ENCODE assay signal across 8 cellular contexts in the genomic region with DNA sequence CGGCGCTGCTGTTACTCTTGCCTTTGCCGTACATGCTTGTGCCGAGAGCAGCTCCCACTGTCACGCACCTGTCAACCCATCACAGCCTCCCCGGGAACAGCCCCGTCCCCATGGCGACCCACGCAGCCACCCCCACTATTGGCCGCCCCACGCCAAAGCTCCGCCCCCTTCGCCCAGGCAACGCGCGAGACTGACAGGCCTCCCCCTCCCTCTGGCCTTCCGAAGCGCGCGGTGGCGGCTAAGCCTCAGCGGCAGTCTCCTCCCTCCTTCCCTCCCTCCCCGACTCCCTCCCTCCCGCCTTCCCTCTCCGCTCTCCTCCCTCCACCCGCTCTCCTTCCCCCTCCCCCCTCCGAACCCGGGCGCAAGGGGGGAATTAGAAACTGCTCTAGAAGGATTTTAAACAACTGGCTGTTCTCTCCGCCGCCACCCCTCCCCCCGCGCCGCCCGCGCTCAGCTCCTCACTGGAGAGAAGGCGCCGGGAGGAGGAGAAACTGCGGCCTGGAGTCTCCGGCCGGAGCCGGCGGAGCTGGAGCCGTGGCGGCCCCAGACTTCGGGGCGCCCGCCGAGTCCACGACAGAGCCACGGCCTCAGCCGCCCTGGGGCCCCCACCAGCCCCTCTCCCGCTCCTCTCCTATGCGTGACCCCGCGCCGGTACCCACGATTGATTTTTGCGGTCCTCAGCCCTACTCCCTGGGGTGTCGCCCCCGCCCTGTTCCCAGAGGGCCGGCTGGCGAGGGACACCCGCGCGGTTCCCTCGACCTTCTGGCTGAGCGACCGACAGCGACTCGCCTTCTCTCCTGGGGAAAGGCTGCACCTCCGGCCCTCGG. TPM values are rescaled to one million over a fixed set of nuclear protein-coding genes. Genes with fewer than 3 reads are reported as not detected.
DNase-seq lines count a peak whose midpoint lies in the region; ATAC-seq and TF ChIP-seq lines count a peak whose summit lies in the region.

Gene SSBP2 (minus strand): TSS at position 89 of the 827 bp plus-strand sequence. CDS start 55 bp downstream, at position 34.

- peak within 1 kb of the TSS; percentile 88 for H3K27ac Mint-ChIP-seq in T-cell
- peak within 1 kb of the TSS; percentile 92 for H3K27ac Mint-ChIP-seq in type B pancreatic cell

- CTCF ChIA-PET in T-cell (lab: Charles Lee): interaction anchor here in 1 of 2 donors (0.9 to 3.7 kb wide), 3 partner anchors 74 to 413 kb away, joined by 3 to 24 read pairs (median 4); no protein-coding TSS in a partner anchor

- DNase-seq in GM13976 (ENCODE audit: low spot score) (peak; percentile 96), NCI-H1436 (lab: John Stamatoyannopoulos, UW) (peak; percentile 99), T-cell (peak; percentile 97 to 100 (median 99)), adrenal gland (peak; percentile 99 to 100 (median 100)), heart right ventricle (peak; percentile 100), posterior cingulate gyrus (peak; percentile 99 to 100 (median 100)), type B pancreatic cell (ENCODE audit: extremely low spot score, unreplicated experiment) (peak; percentile 99)

- peak within 1 kb of the TSS; percentile 94 to 96 (median 95) for H3K4me3 Mint-ChIP-seq in T-cell
- H3K4me3 Mint-ChIP-seq in type B pancreatic cell: peak within 1 kb of the TSS; percentile 93

- H3K36me3 Mint-ChIP-seq in T-cell (no peaks in the 10 kb centered on the region), type B pancreatic cell (peaks cover 2% of the 10 kb centered on the region)

- ATAC-seq in HG02840 (IDR thresholded peaks at IDR 0.05; ENCODE audit: low FRiP score, unreplicated experiment): peak; percentile 63
- ATAC-seq in T-cell (replicated peaks in 1 of 4): peak; percentile 86 to 91 (median 88)
- ATAC-seq in heart right ventricle: peak; percentile 93 to 98 (median 97)

- H3K36me3 ChIP-seq in adrenal gland (replicated peaks in 1 of 2): no peaks in the 10 kb centered on the region
- H3K36me3 ChIP-seq in heart right ventricle: no peaks in the 10 kb centered on the region

- no peak for TF ChIP-seq CTCF in GM13976 (IDR thresholded peaks at IDR 0.05; ENCODE audit: borderline replicate concordance, control extremely low read depth, extremely low read depth, insufficient read depth, missing control alignments)
- TF ChIP-seq CTCF in adrenal gland (IDR thresholded peaks at IDR 0.05): peak in 3 of 6 experiments; percentile 7 to 32 (median 12)
- peak in 1 of 9 donors; percentile 9 for TF ChIP-seq CTCF in heart right ventricle (IDR thresholded peaks at IDR 0.05)
- TF ChIP-seq CTCF in type B pancreatic cell (conservative IDR thresholded peaks at IDR 0.05): peak; percentile 24

- intact Hi-C loops in adrenal gland (cut with DNase I): loop anchor here (5.0 to 10.0 kb wide), 4 partner anchors 36 to 246 kb away; no protein-coding TSS in a partner anchor
- intact Hi-C loops in heart right ventricle (cut with DNase I): loop anchor here in 8 of 10 donors (1.0 to 10.0 kb wide), 14 partner anchors 36 to 414 kb away; partner anchors contain the start of gene ATG10 (in 5 of the 8)
- intact Hi-C loops in posterior cingulate gyrus (cut with DNase I): loop anchor here (1.0 to 5.0 kb wide), 4 partner anchors 36 to 416 kb away; no protein-coding TSS in a partner anchor

- no peaks in the 10 kb centered on the region for H3K27me3 ChIP-seq in adrenal gland
- H3K27me3 ChIP-seq in heart right ventricle: no peaks in the 10 kb centered on the region

- H3K4me1 ChIP-seq in adrenal gland (replicated peaks in 1 of 2) (peaks cover 11 to 31% of the 10 kb centered on the region in 2 donors), heart right ventricle (peaks cover 0 to 72% (median 45%) of the 10 kb centered on the region in 9 donors)

- peaks cover 31 to 41% (median 36%) of the 10 kb centered on the region in 3 donors for H3K4me1 Mint-ChIP-seq in T-cell
- H3K4me1 Mint-ChIP-seq in type B pancreatic cell (ENCODE audit: unreplicated experiment): peaks cover 50% of the 10 kb centered on the region

- 0 to 2% (median 1%) methylated on average over 17 to 73 of the region's 73 CpGs for WGBS in adrenal gland, 4 donors
- WGBS in heart right ventricle, 2 donors: 1% methylated on average over 63 to 73 of the region's 73 CpGs

- POLR2A ChIA-PET in T-cell (lab: Charles Lee): interaction anchor here (0.5 to 2.1 kb wide), 12 partner anchors 10 to 492 kb away, joined by 3 to 38 read pairs (median 4); partner anchors contain the start of gene ZCCHC9 (in 1 of the 2)

- peak; percentile 63 to 87 for TF ChIP-seq POLR2A in adrenal gland (IDR thresholded peaks at IDR 0.05)

- H3K4me3 ChIP-seq in adrenal gland (peak within 1 kb of the TSS in 3 of 4 donors; percentile 44 to 94 (median 92)), heart right ventricle (peak within 1 kb of the TSS; percentile 50 to 89 (median 84))

- H3K27ac ChIP-seq in adrenal gland (peak within 1 kb of the TSS; percentile 78 to 99 (median 91)), heart right ventricle (peak within 1 kb of the TSS; percentile 94 to 100 (median 99))

- no peaks in the 10 kb centered on the region for H3K9me3 ChIP-seq in adrenal gland (replicated peaks in 1 of 3)
- no peaks in the 10 kb centered on the region for H3K9me3 ChIP-seq in heart right ventricle

- in situ Hi-C loops in GM13976 (cut with MboI; ENCODE audit: low sequenced_read_pairs, unreplicated experiment): loop anchor here (10.0 kb wide), 1 partner anchor 94 kb away; no protein-coding TSS in a partner anchor

- H3K9me3 Mint-ChIP-seq in T-cell: no peaks in the 10 kb centered on the region
- H3K9me3 Mint-ChIP-seq in type B pancreatic cell: peaks cover 5% of the 10 kb centered on the region

- H3K27me3 Mint-ChIP-seq in T-cell (no peaks in the 10 kb centered on the region), type B pancreatic cell (no peaks in the 10 kb centered on the region)

RNA-seq across cellular contexts. Expression of gene SSBP2, which starts in this region (rescaled TPM):
- total RNA-seq in T-cell (10 to 100 TPM; 31.1 to 44.9 (median 35.8) TPM), adrenal gland (100 to 1,000 TPM in 1 of 8 donors, 10 to 100 TPM in 7; 16.2 to 424 (median 27.2) TPM), heart right ventricle (10 to 100 TPM; 30.0 to 85.9 (median 56.2) TPM), type B pancreatic cell (ENCODE audit: low replicate concordance) (85.2 and 102 TPM in 2 replicates)
- polyA plus RNA-seq in adrenal gland (10 to 100 TPM; 21.3 to 27.7 (median 24.1) TPM), heart right ventricle (10 to 100 TPM; 24.2 to 49.6 TPM)

Comparison
In these comparisons a context has a peak if more than half of its experiments do, and no peak if none do; other contexts are left out.
1. Peak in every context shown above with its lines: DNase-seq, ATAC-seq, H3K4me3 ChIP-seq and H3K27ac ChIP-seq.